In genomic region chr14:101970830-101971400, GRCh38 we compare ENCODE assay signal across 1 cellular context.
TF ChIP-seq lines count a peak whose summit lies in the region.

No MANE protein-coding gene starts in this region.

TF ChIP-seq in HCT116, 20 proteins besides CTCF, POLR2A, EP300 and RAD21 (continued from another document):
- TF ChIP-seq EZH2phosphoT487 (IDR thresholded peaks at IDR 0.05; ENCODE audit: borderline replicate concordance), result no peak
- TF ChIP-seq EGR1 (IDR thresholded peaks at IDR 0.05; ENCODE audit: low read depth), result no peak
- TF ChIP-seq ATF3 (IDR thresholded peaks at IDR 0.05), result no peak
- no peak for TF ChIP-seq JUND (IDR thresholded peaks at IDR 0.05)
- no peak for TF ChIP-seq FOSL1 (IDR thresholded peaks at IDR 0.05; ENCODE audit: low read depth)
- TF ChIP-seq TCF7L2 (IDR thresholded peaks at IDR 0.05; ENCODE audit: borderline replicate concordance, extremely low read depth, insufficient read depth, insufficient read length), result no peak
- TF ChIP-seq POLR2AphosphoS5 (IDR thresholded peaks at IDR 0.05; ENCODE audit: low read depth, low read length), result no peak
- no peak for TF ChIP-seq ELF1 (IDR thresholded peaks at IDR 0.05; ENCODE audit: borderline replicate concordance, low read depth)
- no peak for TF ChIP-seq ZBTB33 (IDR thresholded peaks at IDR 0.05; ENCODE audit: extremely low read depth, insufficient replicate concordance, low read length)
- TF ChIP-seq REST (IDR thresholded peaks at IDR 0.05; ENCODE audit: low read depth), result no peak
- no peak for TF ChIP-seq YY1 (IDR thresholded peaks at IDR 0.05; ENCODE audit: extremely low read depth, insufficient replicate concordance, low read depth, low read length)
- no peak for TF ChIP-seq ZFX (IDR thresholded peaks at IDR 0.05)
- TF ChIP-seq MAX (IDR thresholded peaks at IDR 0.05), result no peak
- no peak for TF ChIP-seq CEBPB (IDR thresholded peaks at IDR 0.05; ENCODE audit: low read depth)
